25 cellular contexts compared by ENCODE assay signal in the genomic region with DNA sequence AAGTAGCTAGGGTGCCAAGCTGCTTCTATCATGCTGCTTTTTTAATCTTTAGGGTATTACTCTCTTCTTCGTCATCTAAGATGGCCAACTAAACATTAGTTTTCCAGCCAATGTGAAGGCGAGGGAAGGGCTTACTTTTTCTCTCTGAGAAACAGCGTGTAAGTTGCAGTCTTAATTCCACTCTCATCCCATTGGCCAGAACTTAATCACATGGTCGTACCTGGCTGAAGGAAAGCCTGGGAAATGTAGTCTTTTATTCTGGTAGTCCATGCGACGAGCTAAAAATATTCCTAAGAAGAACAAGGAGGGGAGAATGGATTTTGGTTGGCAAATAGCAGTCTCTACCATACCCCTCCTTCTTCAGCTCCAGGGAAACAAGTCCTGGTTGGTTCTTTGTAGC.
"Had no signal": no experiment of that assay in that cellular context is flagged by ENCODE, and none has a peak within 500 bp of the region (broad histone marks: within the 10 kb centered on the region; RNA-seq: fewer than 3 reads in every experiment).

No MANE protein-coding gene starts in this region.

- H3K27ac ChIP-seq: breast epithelium, gastrocnemius medialis, hepatocyte, tibial nerve, VCaP had no signal

- H3K4me3 ChIP-seq: breast epithelium, gastrocnemius medialis, hepatocyte, tibial nerve had no signal

- H3K36me3 ChIP-seq: breast epithelium, gastrocnemius medialis, tibial nerve had no signal

- H3K4me3 Mint-ChIP-seq: activated CD4-positive, alpha-beta memory T cell treated with anti-CD3 and anti-CD28 coated beads, Interleukin-2, amount 10 ng/mL, durations not matched to agents 7 days and 5 days; activated CD4-positive, alpha-beta T cell treated with anti-CD3 and anti-CD28 coated beads, Interleukin-2, amount 10 ng/mL, durations not matched to agents 7 days and 5 days; activated naive CD4-positive, alpha-beta T cell treated with anti-CD3 and anti-CD28 coated beads, Interleukin-2, amount 50 U/mL, for 24 hours; activated T-cell treated with anti-CD3 and anti-CD28 coated beads, Interleukin-2, amount 50 U/mL, for 24 hours; activated T-helper 17 cell treated with anti-CD3 and anti-CD28 coated beads, Interleukin-2, amount 50 U/mL, for 72 hours; central memory CD8-positive, alpha-beta T cell; nephron; stimulated activated naive CD8-positive, alpha-beta T cell treated with anti-CD3 and anti-CD28 coated beads, Interleukin-15, amount 100 ng/mL, for 72 hours; T-helper 1 cell treated with Interleukin-12 subunit alpha and Interleukin-12 subunit beta and Interleukin-4 antibody, amounts not matched to agents 30 μg/mL and 1 μg/mL, for 36 hours had no signal

- H3K9me3 ChIP-seq: breast epithelium, gastrocnemius medialis, tibial nerve had no signal

- H3K4me1 ChIP-seq: breast epithelium, gastrocnemius medialis, tibial nerve had no signal

- H3K27me3 Mint-ChIP-seq: activated CD4-positive, alpha-beta memory T cell treated with anti-CD3 and anti-CD28 coated beads, Interleukin-2, amount 10 ng/mL, durations not matched to agents 7 days and 5 days; activated CD4-positive, alpha-beta T cell treated with anti-CD3 and anti-CD28 coated beads, Interleukin-2, amount 10 ng/mL, durations not matched to agents 7 days and 5 days; activated T-cell treated with anti-CD3 and anti-CD28 coated beads, Interleukin-2, amount 50 U/mL, for 24 hours; central memory CD8-positive, alpha-beta T cell had no signal

- H3K4me1 Mint-ChIP-seq: activated CD4-positive, alpha-beta memory T cell treated with anti-CD3 and anti-CD28 coated beads, Interleukin-2, amount 10 ng/mL, durations not matched to agents 7 days and 5 days; activated CD4-positive, alpha-beta T cell treated with anti-CD3 and anti-CD28 coated beads, Interleukin-2, amount 10 ng/mL, durations not matched to agents 7 days and 5 days; activated naive CD4-positive, alpha-beta T cell treated with anti-CD3 and anti-CD28 coated beads, Interleukin-2, amount 50 U/mL, for 24 hours; activated T-helper 17 cell treated with anti-CD3 and anti-CD28 coated beads, Interleukin-2, amount 50 U/mL, for 72 hours; central memory CD8-positive, alpha-beta T cell; nephron; stimulated activated naive CD8-positive, alpha-beta T cell treated with anti-CD3 and anti-CD28 coated beads, Interleukin-15, amount 100 ng/mL, for 72 hours had no signal

- H3K9me3 Mint-ChIP-seq: activated CD4-positive, alpha-beta memory T cell treated with anti-CD3 and anti-CD28 coated beads, Interleukin-2, amount 10 ng/mL, durations not matched to agents 7 days and 5 days; activated T-cell treated with anti-CD3 and anti-CD28 coated beads, Interleukin-2, amount 50 U/mL, for 24 hours; central memory CD8-positive, alpha-beta T cell; nephron; T-helper 1 cell treated with Interleukin-12 subunit alpha and Interleukin-12 subunit beta and Interleukin-4 antibody, amounts not matched to agents 30 μg/mL and 1 μg/mL, for 36 hours had no signal

- H3K27ac Mint-ChIP-seq: activated CD4-positive, alpha-beta memory T cell treated with anti-CD3 and anti-CD28 coated beads, Interleukin-2, amount 10 ng/mL, durations not matched to agents 7 days and 5 days; activated CD4-positive, alpha-beta T cell treated with anti-CD3 and anti-CD28 coated beads, Interleukin-2, amount 10 ng/mL, durations not matched to agents 7 days and 5 days; activated naive CD4-positive, alpha-beta T cell treated with anti-CD3 and anti-CD28 coated beads, Interleukin-2, amount 50 U/mL, for 24 hours; activated T-cell treated with anti-CD3 and anti-CD28 coated beads, Interleukin-2, amount 50 U/mL, for 24 hours; activated T-helper 17 cell treated with anti-CD3 and anti-CD28 coated beads, Interleukin-2, amount 50 U/mL, for 72 hours; nephron; stimulated activated naive CD8-positive, alpha-beta T cell treated with anti-CD3 and anti-CD28 coated beads, Interleukin-15, amount 100 ng/mL, for 72 hours; T-helper 1 cell treated with Interleukin-12 subunit alpha and Interleukin-12 subunit beta and Interleukin-4 antibody, amounts not matched to agents 30 μg/mL and 1 μg/mL, for 36 hours had no signal

- DNase-seq: activated CD4-positive, alpha-beta memory T cell treated with anti-CD3 and anti-CD28 coated beads, Interleukin-2, amount 10 ng/mL, durations not matched to agents 7 days and 5 days; activated CD4-positive, alpha-beta T cell treated with anti-CD3 and anti-CD28 coated beads for 1 hour; activated CD4-positive, alpha-beta T cell treated with anti-CD3 and anti-CD28 coated beads, Interleukin-2, amount 10 ng/mL, durations not matched to agents 7 days and 5 days; activated CD8-positive, alpha-beta memory T cell treated with anti-CD3 and anti-CD28 coated beads, Interleukin-2, amount 50 U/mL, for 48 hours; activated T-cell treated with anti-CD3 and anti-CD28 coated beads, Interleukin-2, amount 50 U/mL, for 24 hours; dermis blood vessel endothelial cell; effector memory CD4-positive, alpha-beta T cell; gastrocnemius medialis; glutamatergic neuron; left ventricle myocardium superior; posterior cingulate gyrus; right cardiac atrium; stimulated activated CD4-positive, alpha-beta T cell treated with anti-CD3 and anti-CD28 coated beads, Interleukin-4, amount 100 ng/mL, for 1 hour; stimulated activated naive CD8-positive, alpha-beta T cell treated with anti-CD3 and anti-CD28 coated beads, Interleukin-15, amount 100 ng/mL, for 72 hours; SW 1271; T-helper 9 cell had no signal

- H3K36me3 Mint-ChIP-seq: activated naive CD4-positive, alpha-beta T cell treated with anti-CD3 and anti-CD28 coated beads, Interleukin-2, amount 50 U/mL, for 24 hours had no signal

- H3K27me3 ChIP-seq: breast epithelium, gastrocnemius medialis, hepatocyte, tibial nerve had no signal
